In the genomic region with DNA sequence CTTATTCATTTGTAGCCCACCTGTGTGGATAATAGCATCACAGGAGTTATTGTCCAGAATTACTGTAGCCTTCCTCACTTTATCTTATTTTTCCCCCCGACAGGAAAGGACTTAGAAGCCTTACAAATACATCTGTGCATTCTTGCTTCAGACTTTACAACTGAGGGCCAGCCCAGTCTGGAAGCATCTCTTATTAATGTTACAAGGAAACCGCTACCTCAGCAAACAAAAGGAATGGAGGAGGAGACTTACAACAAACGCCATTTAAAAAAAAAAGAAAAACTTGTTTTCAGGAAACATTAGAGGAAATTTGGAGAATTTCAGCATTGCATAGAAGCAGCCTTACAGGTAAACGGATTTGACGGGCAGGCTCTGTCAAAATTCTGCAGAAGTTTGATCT, we compare ENCODE assay signal across 18 cellular contexts. TPM values are rescaled to one million over a fixed set of nuclear protein-coding genes. Genes with fewer than 3 reads are reported as not detected.
DNase-seq lines count a peak whose midpoint lies in the region; ATAC-seq, FAIRE-seq and TF ChIP-seq lines count a peak whose summit lies in the region.
"Had no signal": no experiment of that assay in that cellular context is flagged by ENCODE, and none has a peak within 500 bp of the region (broad histone marks: within the 10 kb centered on the region; RNA-seq: fewer than 3 reads in every experiment).

No MANE protein-coding gene starts in this region.

- H3K79me2 ChIP-seq in endothelial cell of umbilical vein (ENCODE audit: control insufficient read depth, insufficient read depth, low read length): peaks cover 9% of the 10 kb centered on the region

- no peak overlapping the region for H3K4me3 ChIP-seq in endothelial cell of umbilical vein (replicated peaks in 1 of 3; ENCODE audit: insufficient read depth in 1 of 3, low read depth in 1 of 3, low read length in 3 of 3)
- H3K4me3 ChIP-seq: GM23338 had no signal

- no peak for TF ChIP-seq CTCF in endothelial cell of umbilical vein (IDR thresholded peaks at IDR 0.05; ENCODE audit: extremely low read depth in 1 of 2, insufficient read depth in 1 of 2, low read depth in 1 of 2, low read length in 2 of 2)

- no peak overlapping the region for H2AFZ ChIP-seq in endothelial cell of umbilical vein (ENCODE audit: low read depth, low read length)
- H2AFZ ChIP-seq: GM23338 had no signal

- intact Hi-C loops in endothelial cell of umbilical vein (cut with micrococcal nuclease): no loop called here
- intact Hi-C loops in activated naive CD4-positive, alpha-beta T cell treated with anti-CD3 and anti-CD28 coated beads for 36 hours (cut with micrococcal nuclease): no loop called here

- H3K9me1 ChIP-seq in endothelial cell of umbilical vein (replicated peaks; ENCODE audit: control insufficient read depth, extremely low read depth, insufficient read depth, low read length): no peaks in the 10 kb centered on the region

- no peaks in the 10 kb centered on the region for H3K27me3 Mint-ChIP-seq in activated naive CD8-positive, alpha-beta T cell
- no peaks in the 10 kb centered on the region for H3K27me3 Mint-ChIP-seq in activated naive CD8-positive, alpha-beta T cell treated with anti-CD3 and anti-CD28 coated beads, Interleukin-2, amount 50 U/mL, for 24 hours
- no peaks in the 10 kb centered on the region for H3K27me3 Mint-ChIP-seq in naive thymus-derived CD8-positive, alpha-beta T cell
- no peaks in the 10 kb centered on the region for H3K27me3 Mint-ChIP-seq in activated naive CD4-positive, alpha-beta T cell treated with anti-CD3 and anti-CD28 coated beads for 36 hours (ENCODE audit: low read depth)
- H3K27me3 Mint-ChIP-seq: CD4-positive, CD25-positive, alpha-beta regulatory T cell had no signal

- H3K4me1 ChIP-seq in endothelial cell of umbilical vein (ENCODE audit: control insufficient read depth, extremely low read depth, insufficient read depth, low read length): no peaks in the 10 kb centered on the region

- ATAC-seq in activated naive CD8-positive, alpha-beta T cell treated with anti-CD3 and anti-CD28 coated beads, Interleukin-2, amount 50 U/mL, for 24 hours: no peak
- ATAC-seq in naive thymus-derived CD8-positive, alpha-beta T cell: no peak
- ATAC-seq in HG02884 (IDR thresholded peaks at IDR 0.05; ENCODE audit: unreplicated experiment) (no peak), HG03135 (IDR thresholded peaks at IDR 0.05; ENCODE audit: unreplicated experiment) (no peak)
- ATAC-seq: GM23338, Right ventricle myocardium inferior had no signal

- dilution Hi-C loops in endothelial cell of umbilical vein (cut with MboI; ENCODE audit: extremely low pct_ligation_motif_present, low sequenced_read_pairs): no loop called here

- no peak overlapping the region for H3K4me3 Mint-ChIP-seq in activated naive CD8-positive, alpha-beta T cell
- no peak overlapping the region for H3K4me3 Mint-ChIP-seq in activated naive CD8-positive, alpha-beta T cell treated with anti-CD3 and anti-CD28 coated beads, Interleukin-2, amount 50 U/mL, for 24 hours
- H3K4me3 Mint-ChIP-seq in naive thymus-derived CD8-positive, alpha-beta T cell: no peak overlapping the region
- H3K4me3 Mint-ChIP-seq in activated naive CD4-positive, alpha-beta T cell treated with anti-CD3 and anti-CD28 coated beads for 36 hours: no peak overlapping the region
- H3K4me3 Mint-ChIP-seq: CD4-positive, CD25-positive, alpha-beta regulatory T cell; GM23338 had no signal

- no peaks in the 10 kb centered on the region for H3K9me3 Mint-ChIP-seq in activated naive CD8-positive, alpha-beta T cell (ENCODE audit: low read depth)
- H3K9me3 Mint-ChIP-seq in activated naive CD8-positive, alpha-beta T cell treated with anti-CD3 and anti-CD28 coated beads, Interleukin-2, amount 50 U/mL, for 24 hours: no peaks in the 10 kb centered on the region
- H3K9me3 Mint-ChIP-seq in naive thymus-derived CD8-positive, alpha-beta T cell: no peaks in the 10 kb centered on the region
- no peaks in the 10 kb centered on the region for H3K9me3 Mint-ChIP-seq in activated naive CD4-positive, alpha-beta T cell treated with anti-CD3 and anti-CD28 coated beads for 36 hours
- H3K9me3 Mint-ChIP-seq: CD4-positive, CD25-positive, alpha-beta regulatory T cell; GM23338 had no signal

- no peak overlapping the region for H3K4me2 ChIP-seq in endothelial cell of umbilical vein (ENCODE audit: insufficient read depth, low read length)
- H3K4me2 ChIP-seq: GM23338 had no signal

- DNase-seq in activated naive CD8-positive, alpha-beta T cell treated with anti-CD3 and anti-CD28 coated beads, Interleukin-2, amount 50 U/mL, for 24 hours: no peak
- peak; percentile 51 for DNase-seq in endothelial cell of umbilical vein (ENCODE audit: low read depth, low spot score)
- DNase-seq in naive thymus-derived CD8-positive, alpha-beta T cell: no peak
- no peak for DNase-seq in NAMALWA (ENCODE audit: low spot score)
- DNase-seq in activated naive CD4-positive, alpha-beta T cell treated with anti-CD3 and anti-CD28 coated beads for 36 hours: no peak
- DNase-seq: CD4-positive, CD25-positive, alpha-beta regulatory T cell; GF-D8; KG1; NCI-H1105; NCI-H446 treated with DMSO at 0.1 percent for 48 hours; NCI-H748 treated with DMSO at 0.1 percent for 48 hours; PC-3 had no signal

- peaks cover 5% of the 10 kb centered on the region for H3K4me1 Mint-ChIP-seq in activated naive CD8-positive, alpha-beta T cell (ENCODE audit: low read depth)
- no peaks in the 10 kb centered on the region for H3K4me1 Mint-ChIP-seq in activated naive CD8-positive, alpha-beta T cell treated with anti-CD3 and anti-CD28 coated beads, Interleukin-2, amount 50 U/mL, for 24 hours
- peaks cover 2 to 22% (median 8%) of the 10 kb centered on the region in 4 donors for H3K4me1 Mint-ChIP-seq in naive thymus-derived CD8-positive, alpha-beta T cell
- peaks cover 8% of the 10 kb centered on the region for H3K4me1 Mint-ChIP-seq in activated naive CD4-positive, alpha-beta T cell treated with anti-CD3 and anti-CD28 coated beads for 36 hours (ENCODE audit: low read depth)
- H3K4me1 Mint-ChIP-seq: GM23338 had no signal

- H3K27ac Mint-ChIP-seq in activated naive CD8-positive, alpha-beta T cell: peak overlapping the region; percentile 64
- no peak overlapping the region for H3K27ac Mint-ChIP-seq in activated naive CD8-positive, alpha-beta T cell treated with anti-CD3 and anti-CD28 coated beads, Interleukin-2, amount 50 U/mL, for 24 hours
- peak overlapping the region in 8 of 10 donors; percentile 1 to 84 (median 64) for H3K27ac Mint-ChIP-seq in naive thymus-derived CD8-positive, alpha-beta T cell
- H3K27ac Mint-ChIP-seq in activated naive CD4-positive, alpha-beta T cell treated with anti-CD3 and anti-CD28 coated beads for 36 hours: no peak overlapping the region
- H3K27ac Mint-ChIP-seq: GM23338 had no signal

- no peaks in the 10 kb centered on the region for H4K20me1 ChIP-seq in endothelial cell of umbilical vein (replicated peaks; ENCODE audit: control insufficient read depth, extremely low read depth, insufficient read depth, low read length)

- FAIRE-seq in endothelial cell of umbilical vein (lab: Jason Lieb, UNC): no peak

- POLR2A ChIA-PET in endothelial cell of umbilical vein (lab: Charles Lee): no interaction called here
- POLR2A ChIA-PET in naive thymus-derived CD8-positive, alpha-beta T cell (lab: Charles Lee): no interaction called here

- peaks cover 5 to 8% of the 10 kb centered on the region in 2 experiments for H3K36me3 ChIP-seq in endothelial cell of umbilical vein (ENCODE audit: control insufficient read depth in 2 of 2, extremely low read depth in 1 of 2, insufficient read depth in 2 of 2, low read length in 2 of 2)

- CTCF ChIA-PET in endothelial cell of umbilical vein (lab: Charles Lee): no interaction called here
- CTCF ChIA-PET in activated naive CD4-positive, alpha-beta T cell treated with anti-CD3 and anti-CD28 coated beads for 36 hours (lab: Charles Lee): no interaction called here

- H3K27ac ChIP-seq in endothelial cell of umbilical vein (ENCODE audit: insufficient read depth, low read depth, low read length): no peak overlapping the region
- H3K27ac ChIP-seq: HL-60 had no signal

- H3K36me3 Mint-ChIP-seq in activated naive CD8-positive, alpha-beta T cell: peaks cover 2% of the 10 kb centered on the region
- H3K36me3 Mint-ChIP-seq in activated naive CD8-positive, alpha-beta T cell treated with anti-CD3 and anti-CD28 coated beads, Interleukin-2, amount 50 U/mL, for 24 hours (ENCODE audit: low read depth): peaks cover 2% of the 10 kb centered on the region
- H3K36me3 Mint-ChIP-seq in naive thymus-derived CD8-positive, alpha-beta T cell: peaks cover 0 to 49% (median 12%) of the 10 kb centered on the region in 3 donors
- H3K36me3 Mint-ChIP-seq in activated naive CD4-positive, alpha-beta T cell treated with anti-CD3 and anti-CD28 coated beads for 36 hours (ENCODE audit: low read depth): no peaks in the 10 kb centered on the region

- H3K9me3 ChIP-seq in endothelial cell of umbilical vein (replicated peaks; ENCODE audit: control insufficient read depth, insufficient read depth, low read length): no peaks in the 10 kb centered on the region

- no peak overlapping the region for H3K9ac ChIP-seq in endothelial cell of umbilical vein (replicated peaks; ENCODE audit: extremely low read depth, insufficient read depth, low read length)

- H3K27me3 ChIP-seq in endothelial cell of umbilical vein (ENCODE audit: control insufficient read depth in 2 of 2, insufficient read depth in 2 of 2, low read length in 2 of 2): no peaks in the 10 kb centered on the region

- no TSS peak for BruUV-seq in endothelial cell of umbilical vein (replicated peaks; lab: Mats Ljungman, UMichigan)

- TF ChIP-seq POLR2A in endothelial cell of umbilical vein (IDR thresholded peaks at IDR 0.05; ENCODE audit: low read depth, low read length): no peak

TF ChIP-seq in endothelial cell of umbilical vein, 7 proteins besides CTCF, POLR2A, EP300 and RAD21 (continues in another document):
- TF ChIP-seq EZH2 (IDR thresholded peaks at IDR 0.05; ENCODE audit: borderline replicate concordance, low read depth, low read length, severe bottlenecking) (no peak), MYC (IDR thresholded peaks at IDR 0.05; ENCODE audit: low read depth, low read length) (no peak), FOS (IDR thresholded peaks at IDR 0.05; ENCODE audit: borderline replicate concordance, insufficient read depth, low read length) (no peak)

RNA-seq across cellular contexts. Expression of a gene that starts 45.2 kb away (rescaled TPM):
- 46.8 and 46.9 TPM in 2 replicates for total RNA-seq in endothelial cell of umbilical vein
- polyA plus RNA-seq in endothelial cell of umbilical vein: 39.2 and 45.4 TPM in 2 replicates
- 28.6 and 30.7 TPM in 2 replicates for polyA plus RNA-seq in endothelial cell of umbilical vein (2011; cell fraction: cytosol; rRNA removed)
- polyA plus RNA-seq in endothelial cell of umbilical vein (2011; cell fraction: nucleus; rRNA removed): 48.6 and 54.8 TPM in 2 replicates
- 26.3 and 31.4 TPM in 2 replicates for polyA plus RNA-seq in endothelial cell of umbilical vein (2012)
- polyA minus RNA-seq in endothelial cell of umbilical vein: 51.5 and 51.9 TPM in 2 replicates
- 6.5 TPM for polyA minus RNA-seq in endothelial cell of umbilical vein (2011; cell fraction: cytosol; rRNA and poly(A)+ RNA removed)
- 44.0 and 49.9 TPM in 2 replicates for polyA minus RNA-seq in endothelial cell of umbilical vein (2011; cell fraction: nucleus; rRNA and poly(A)+ RNA removed)
- total RNA-seq in naive thymus-derived CD8-positive, alpha-beta T cell: 10 to 100 TPM; 41.5 to 53.7 TPM
- 1 to 10 TPM; 5.4 to 6.3 (median 5.6) TPM for polyA plus RNA-seq in naive thymus-derived CD8-positive, alpha-beta T cell
- 10 to 100 TPM; 13.2 to 16.2 TPM for total RNA-seq in activated naive CD4-positive, alpha-beta T cell treated with anti-CD3 and anti-CD28 coated beads for 36 hours

Comparison
In these comparisons a context has a peak if more than half of its experiments do, and no peak if none do; other contexts are left out.
1. H3K27ac Mint-ChIP-seq: peak in activated naive CD8-positive, alpha-beta T cell (single experiment) and naive thymus-derived CD8-positive, alpha-beta T cell (8 of 10); none in activated naive CD8-positive, alpha-beta T cell treated with anti-CD3 and anti-CD28 coated beads, Interleukin-2, amount 50 U/mL, for 24 hours (single experiment) and activated naive CD4-positive, alpha-beta T cell treated with anti-CD3 and anti-CD28 coated beads for 36 hours (single experiment).